ENCODE assay signal across 27 cellular contexts in the genomic region with DNA sequence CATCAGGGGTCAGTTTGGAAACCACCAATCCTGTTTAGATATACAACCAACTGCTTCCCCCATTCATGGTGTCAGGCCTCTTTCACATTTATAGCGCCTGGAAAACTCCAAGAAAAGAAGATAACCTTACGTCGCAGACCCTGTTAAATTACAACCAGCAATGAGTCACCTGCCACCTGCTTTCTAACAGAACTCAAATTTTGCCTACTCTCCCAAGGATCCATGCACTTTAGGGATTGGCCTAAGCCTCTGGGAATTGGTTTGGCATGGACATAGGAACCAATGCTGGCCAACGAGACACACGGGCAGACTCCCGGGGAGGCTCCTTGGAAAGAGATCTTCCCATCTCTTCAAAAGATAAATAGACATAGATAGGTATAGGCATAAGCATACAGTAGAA.
DNase-seq lines count a peak whose midpoint lies in the region; ATAC-seq and TF ChIP-seq lines count a peak whose summit lies in the region.
"Had no signal": no experiment of that assay in that cellular context is flagged by ENCODE, and none has a peak within 500 bp of the region (broad histone marks: within the 10 kb centered on the region; RNA-seq: fewer than 3 reads in every experiment).

No MANE protein-coding gene starts in this region.

- H3K79me2 ChIP-seq in hepatocyte, result no peaks in the 10 kb centered on the region

- H2AFZ ChIP-seq in hepatocyte, result peak overlapping the region; percentile 22
- H2AFZ ChIP-seq in neuronal stem cell (ENCODE audit: low read length), result peak overlapping the region; percentile 74

- H3K9me3 ChIP-seq in hepatocyte (ENCODE audit: low read depth), result no peaks in the 10 kb centered on the region
- no peaks in the 10 kb centered on the region for H3K9me3 ChIP-seq in neuronal stem cell (replicated peaks in 1 of 2; ENCODE audit: control insufficient read depth in 2 of 2, insufficient read depth in 1 of 2, low read depth in 1 of 2, low read length in 2 of 2)
- H3K9me3 ChIP-seq: sigmoid colon, upper lobe of left lung had no signal

- no peak overlapping the region for H3K14ac ChIP-seq in neuronal stem cell (ENCODE audit: low read length)

- no peak overlapping the region for H2BK12ac ChIP-seq in neuronal stem cell (ENCODE audit: low read length)

- H3K4ac ChIP-seq in neuronal stem cell (ENCODE audit: low read length), result no peak overlapping the region

- H3K18ac ChIP-seq in neuronal stem cell (ENCODE audit: low read length), result no peak overlapping the region

- no peak overlapping the region for H4K91ac ChIP-seq in neuronal stem cell (ENCODE audit: low read depth, low read length, poor library complexity)

- no peak overlapping the region for H4K8ac ChIP-seq in neuronal stem cell (ENCODE audit: low read depth, low read length)

- 63% methylated on average over 6 of the region's 6 CpGs for WGBS in hepatocyte (ENCODE audit: low lambda C conversion rate, missing lambda C conversion rate)
- WGBS in neuronal stem cell (ENCODE audit: extremely low coverage in 2 of 2, insufficient read length in 2 of 2, insufficient replicate concordance in 1 of 2), 2 donors, result no CpG with 5 or more reads among the region's 6 CpGs

- H3K27me3 ChIP-seq in hepatocyte (no peaks in the 10 kb centered on the region), neuronal stem cell (ENCODE audit: control insufficient read depth in 3 of 3, insufficient read depth in 3 of 3, low read depth in 1 of 3, low read length in 3 of 3) (peaks cover 0 to 2% (median 0%) of the 10 kb centered on the region in 3 experiments)
- H3K27me3 ChIP-seq: sigmoid colon, upper lobe of left lung had no signal

- H2BK15ac ChIP-seq in neuronal stem cell (ENCODE audit: low read length), result no peak overlapping the region

- no peak overlapping the region for H3K9ac ChIP-seq in neuronal stem cell (ENCODE audit: low read depth, low read length, poor library complexity)

- peak; percentile 21 for DNase-seq in DMS 273 (lab: John Stamatoyannopoulos, UW; ENCODE audit: unreplicated experiment)
- no peak for DNase-seq in DMS 273 treated with DMSO at 0.1 percent for 48 hours (lab: John Stamatoyannopoulos, UW)
- peak; percentile 48 for DNase-seq in hepatocyte (ENCODE audit: low spot score)
- DNase-seq in neuronal stem cell (ENCODE audit: low spot score), result no peak
- no peak for DNase-seq in A172 (ENCODE audit: low spot score)
- no peak for DNase-seq in Ammon's horn (ENCODE audit: low spot score)
- no peak for DNase-seq in hippocampal formation (lab: John Stamatoyannopoulos, UW)
- DNase-seq: activated CD4-positive, alpha-beta T cell treated with anti-CD3 and anti-CD28 coated beads, Interleukin-2, amount 50 U/mL, for 48 hours; activated CD4-positive, CD25-positive, alpha-beta regulatory T cell; activated naive CD4-positive, alpha-beta T cell; activated T-cell treated with anti-CD3 and anti-CD28 coated beads, Interleukin-2, amount 50 U/mL, for 72 hours; AML-193; CD4-positive, alpha-beta T cell; H9; head of caudate nucleus; KG1; NCI-H1417 treated with DMSO at 0.1 percent for 48 hours; NCI-H2029 treated with DMSO at 0.1 percent for 48 hours; NCI-H524 treated with DMSO at 0.1 percent for 48 hours; sigmoid colon; stimulated activated CD4-positive, alpha-beta T cell treated with anti-CD3 and anti-CD28 coated beads, Interleukin-4, amount 100 ng/mL, for 4 hours had no signal

- H3K4me1 ChIP-seq in hepatocyte (ENCODE audit: insufficient read depth) (peaks cover 30% of the 10 kb centered on the region), neuronal stem cell (ENCODE audit: control insufficient read depth in 2 of 2, insufficient read depth in 1 of 2, low read depth in 1 of 2, low read length in 2 of 2) (peaks cover 3 to 4% of the 10 kb centered on the region in 2 donors)

- no peak for TF ChIP-seq CTCF in hepatocyte (IDR thresholded peaks at IDR 0.05; ENCODE audit: poor library complexity)

- no peak overlapping the region for H3K23ac ChIP-seq in neuronal stem cell (ENCODE audit: low read depth, low read length, poor library complexity)

- no peak overlapping the region for H3K4me3 ChIP-seq in hepatocyte
- no peak overlapping the region for H3K4me3 ChIP-seq in neuronal stem cell (ENCODE audit: low read length in 2 of 2)
- H3K4me3 ChIP-seq: sigmoid colon, SK-N-MC, upper lobe of left lung had no signal

- H3K9me2 ChIP-seq in hepatocyte (replicated peaks; ENCODE audit: insufficient read depth), result no peaks in the 10 kb centered on the region

- no peaks in the 10 kb centered on the region for H3K79me1 ChIP-seq in neuronal stem cell (ENCODE audit: low read depth, low read length)

- peak overlapping the region; percentile 94 for H3K27ac ChIP-seq in hepatocyte
- H3K27ac ChIP-seq in neuronal stem cell (replicated peaks; ENCODE audit: low read length), result no peak overlapping the region
- H3K27ac ChIP-seq: 22Rv1, sigmoid colon, SK-N-MC had no signal

- H3K4me2 ChIP-seq in hepatocyte (peak overlapping the region; percentile 33), neuronal stem cell (ENCODE audit: insufficient read depth, low read length, poor library complexity, severe bottlenecking) (no peak overlapping the region)

- H2BK5ac ChIP-seq in neuronal stem cell (ENCODE audit: low read length), result no peak overlapping the region

- H4K20me1 ChIP-seq in hepatocyte (ENCODE audit: insufficient read depth, poor library complexity, severe bottlenecking), result no peaks in the 10 kb centered on the region

- no peaks in the 10 kb centered on the region for H3K36me3 ChIP-seq in hepatocyte (replicated peaks; ENCODE audit: insufficient read depth, low read depth)
- no peaks in the 10 kb centered on the region for H3K36me3 ChIP-seq in neuronal stem cell (replicated peaks in 1 of 2; ENCODE audit: control insufficient read depth in 2 of 2, insufficient read depth in 2 of 2, low read length in 2 of 2)
- H3K36me3 ChIP-seq: sigmoid colon, upper lobe of left lung had no signal

- H2BK120ac ChIP-seq in neuronal stem cell (ENCODE audit: low read depth, low read length), result no peak overlapping the region

- ATAC-seq in GM19463 (IDR thresholded peaks at IDR 0.05; ENCODE audit: unreplicated experiment), result no peak
- ATAC-seq: activated T-cell treated with anti-CD3 and anti-CD28 coated beads, Interleukin-2, amount 50 U/mL, for 72 hours; esophagus mucosa; stimulated activated effector memory CD8-positive, alpha-beta T cell treated with anti-CD3 and anti-CD28 coated beads, Interleukin-12 subunit alpha, Interleukin-12 subunit beta, amount 100 ng/mL, for 72 hours had no signal

- H2AK5ac ChIP-seq in neuronal stem cell (ENCODE audit: low read depth, low read length), result no peak overlapping the region

Comparison
In these comparisons a context has a peak if more than half of its experiments do, and no peak if none do; other contexts are left out.
1. DNase-seq: peak in DMS 273 (single experiment) and hepatocyte (single experiment); none in DMS 273 treated with DMSO at 0.1 percent for 48 hours (single experiment), neuronal stem cell (single experiment), A172 (single experiment), Ammon's horn (single experiment) and hippocampal formation (0 of 2).